ENCODE assay signal across 9 cellular contexts in the genomic region with DNA sequence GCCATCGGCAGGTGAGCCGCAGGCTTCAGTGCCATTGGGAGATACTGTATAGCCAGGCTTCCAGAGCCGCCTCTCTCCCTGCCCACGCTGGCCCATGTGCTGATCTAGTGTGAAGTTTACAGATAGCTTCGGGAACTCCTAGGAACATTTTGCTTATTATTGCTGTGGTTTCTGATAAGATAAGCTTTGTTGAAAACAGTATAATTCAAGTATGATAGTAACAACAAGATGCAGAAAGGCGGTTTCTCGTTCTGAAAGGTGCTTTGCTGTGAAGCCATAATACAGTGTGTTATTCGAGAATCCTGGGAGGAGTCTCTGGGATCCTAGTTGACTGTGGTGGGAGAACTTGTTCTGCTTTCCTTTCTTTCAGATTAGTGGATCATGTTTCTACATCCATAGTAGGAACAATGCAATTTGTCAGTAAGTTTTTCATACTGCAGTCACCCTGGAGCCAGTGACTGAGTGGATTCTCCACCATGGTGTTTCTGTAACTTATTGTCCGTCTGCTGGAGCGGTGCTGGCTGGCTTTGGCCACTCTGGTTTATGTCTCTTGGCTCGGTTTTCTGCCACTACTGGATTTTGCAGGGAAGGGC. TPM values are rescaled to one million over a fixed set of nuclear protein-coding genes. Genes with fewer than 3 reads are reported as not detected.
DNase-seq lines count a peak whose midpoint lies in the region; ATAC-seq and TF ChIP-seq lines count a peak whose summit lies in the region.
"Had no signal": no experiment of that assay in that cellular context is flagged by ENCODE, and none has a peak within 500 bp of the region (broad histone marks: within the 10 kb centered on the region; RNA-seq: fewer than 3 reads in every experiment).

No MANE protein-coding gene starts in this region.

- TF ChIP-seq RAD21 in SK-N-SH (IDR thresholded peaks at IDR 0.05; ENCODE audit: low read length) = no peak

- no peak overlapping the region for H2AFZ ChIP-seq in SK-N-SH (ENCODE audit: low read depth)

- intact Hi-C loops in Right ventricle myocardium superior (cut with DNase I) = no loop called here

- no peaks in the 10 kb centered on the region for H3K9me2 ChIP-seq in SK-N-SH

- H3K4me1 ChIP-seq in SK-N-SH (ENCODE audit: control insufficient read depth in 1 of 2, insufficient read depth in 2 of 2, low read depth in 1 of 2, low read length in 1 of 2) = peaks cover 10 to 12% of the 10 kb centered on the region in 2 experiments; a peak in 2 of 4 replicates

- peak; percentile 28 for DNase-seq in DMS79 treated with DMSO at 0.1 percent for 48 hours (lab: John Stamatoyannopoulos, UW)
- peak; percentile 38 for DNase-seq in SK-N-SH
- no peak for DNase-seq in Right ventricle myocardium superior
- DNase-seq in pons (ENCODE audit: low spot score) = peak; percentile 73
- DNase-seq in effector CD8-positive, alpha-beta T cell (lab: John Stamatoyannopoulos, UW) = no peak
- DNase-seq: activated naive CD4-positive, alpha-beta T cell treated with anti-CD3 and anti-CD28 coated beads, Interleukin-2, amount 10 ng/mL, durations not matched to agents 7 days and 5 days had no signal

- peak overlapping the region; percentile 31 to 47; a peak in 3 of 4 replicates for H3K27ac ChIP-seq in SK-N-SH (ENCODE audit: low read depth in 2 of 2, low read length in 1 of 2)

- TF ChIP-seq EP300 in SK-N-SH (IDR thresholded peaks at IDR 0.05; ENCODE audit: borderline replicate concordance in 1 of 2, low read depth in 1 of 2, low read length in 1 of 2) = no peak

- H3K9ac ChIP-seq in SK-N-SH = no peak overlapping the region

- no peaks in the 10 kb centered on the region for H3K27me3 ChIP-seq in SK-N-SH (ENCODE audit: insufficient read depth)

- H3F3A ChIP-seq in SK-N-SH (replicated peaks; ENCODE audit: insufficient read depth) = peaks cover 14% of the 10 kb centered on the region

- H3K36me3 ChIP-seq in SK-N-SH (replicated peaks in 1 of 2; ENCODE audit: control insufficient read depth in 1 of 2, insufficient read depth in 2 of 2, low read length in 1 of 2) = peaks cover 2 to 6% of the 10 kb centered on the region in 2 experiments

- POLR2A ChIA-PET in SK-N-SH (lab: Yijun Ruan, JAX) = no interaction called here

- H4K20me1 ChIP-seq in SK-N-SH (ENCODE audit: insufficient read depth) = peaks cover 29% of the 10 kb centered on the region; the same call in 1 of the 2 replicates

- peaks cover 62% of the 10 kb centered on the region for H3K79me2 ChIP-seq in SK-N-SH (ENCODE audit: insufficient read depth)

- no peaks in the 10 kb centered on the region for H3K9me3 ChIP-seq in SK-N-SH

- peak; percentile 74 for ATAC-seq in Right ventricle myocardium superior (ENCODE audit: poor library complexity)
- no peak for ATAC-seq in GM21367 (IDR thresholded peaks at IDR 0.05; ENCODE audit: unreplicated experiment)
- ATAC-seq in HG03521 (IDR thresholded peaks at IDR 0.05; ENCODE audit: unreplicated experiment) = no peak
- ATAC-seq in HG02571 (IDR thresholded peaks at IDR 0.05; ENCODE audit: unreplicated experiment) = no peak

- WGBS in SK-N-SH (ENCODE audit: low lambda C conversion rate) = 72% methylated on average over 11 of the region's 11 CpGs

- no peak overlapping the region for H3K4me3 ChIP-seq in SK-N-SH (ENCODE audit: low read depth in 2 of 2, low read length in 1 of 2)

- CTCF ChIA-PET in SK-N-SH (lab: Yijun Ruan, JAX) = interaction anchor here (0.7 to 0.8 kb wide), 2 partner anchors 11 to 12 kb away, joined by 3 read pairs; no protein-coding TSS in a partner anchor

- no peak for TF ChIP-seq CTCF in SK-N-SH (IDR thresholded peaks at IDR 0.05)

- 0 out of 2 replicates have a peak overlapping the region, but pooled peaks have one; percentile 25 for H3K4me2 ChIP-seq in SK-N-SH

TF ChIP-seq in SK-N-SH, 30 proteins besides CTCF, POLR2A, EP300 and RAD21:
- TF ChIP-seq USF2 (IDR thresholded peaks at IDR 0.05; ENCODE audit: borderline replicate concordance, low read depth, low read length) = no peak
- no peak for TF ChIP-seq FOXJ3 (CRISPR knock-in tag; IDR thresholded peaks at IDR 0.05)
- no peak for TF ChIP-seq EZH2phosphoT487 (IDR thresholded peaks at IDR 0.05; ENCODE audit: borderline replicate concordance, low read depth)
- no peak for TF ChIP-seq REST (IDR thresholded peaks at IDR 0.05; ENCODE audit: low read depth, low read length)
- no peak for TF ChIP-seq RXRA (IDR thresholded peaks at IDR 0.05; ENCODE audit: borderline replicate concordance, low read depth)

RNA-seq across cellular contexts. Expression of gene RAB11FIP3, which starts 31.5 kb away (rescaled TPM):
- 20.5 and 24.8 TPM in 2 replicates for polyA plus RNA-seq in SK-N-SH (2012; rRNA removed)
- polyA plus RNA-seq in SK-N-SH (2012; cell fraction: cytosol; rRNA removed) = 14.0 and 21.2 TPM in 2 replicates
- polyA plus RNA-seq in SK-N-SH (2012; cell fraction: nucleus; rRNA removed) = 60.8 and 64.8 TPM in 2 replicates
- total RNA-seq in Right ventricle myocardium superior = 25.4 TPM

RNA-seq across cellular contexts. Expression of gene DECR2, which starts 55.3 kb away (rescaled TPM):
- polyA plus RNA-seq in SK-N-SH (2012; rRNA removed) = 53.0 and 56.6 TPM in 2 replicates
- 14.3 and 25.0 TPM in 2 replicates for polyA plus RNA-seq in SK-N-SH (2012; cell fraction: cytosol; rRNA removed)
- polyA plus RNA-seq in SK-N-SH (2012; cell fraction: nucleus; rRNA removed) = 214 and 256 TPM in 2 replicates
- 9.1 TPM for total RNA-seq in Right ventricle myocardium superior

RNA-seq across cellular contexts. Expression of gene NME4, which starts 60.0 kb away (rescaled TPM):
- 417 and 509 TPM in 2 replicates for polyA plus RNA-seq in SK-N-SH (2012; rRNA removed)
- 206 and 304 TPM in 2 replicates for polyA plus RNA-seq in SK-N-SH (2012; cell fraction: cytosol; rRNA removed)
- 278 and 300 TPM in 2 replicates for polyA plus RNA-seq in SK-N-SH (2012; cell fraction: nucleus; rRNA removed)
- total RNA-seq in Right ventricle myocardium superior = 81.6 TPM

Comparison
In these comparisons a context has a peak if more than half of its experiments do, and no peak if none do; other contexts are left out.
1. DNase-seq: peak in DMS79 treated with DMSO at 0.1 percent for 48 hours (single experiment), SK-N-SH (single experiment) and pons (single experiment); none in Right ventricle myocardium superior (single experiment) and effector CD8-positive, alpha-beta T cell (single experiment).